In the genomic region with DNA sequence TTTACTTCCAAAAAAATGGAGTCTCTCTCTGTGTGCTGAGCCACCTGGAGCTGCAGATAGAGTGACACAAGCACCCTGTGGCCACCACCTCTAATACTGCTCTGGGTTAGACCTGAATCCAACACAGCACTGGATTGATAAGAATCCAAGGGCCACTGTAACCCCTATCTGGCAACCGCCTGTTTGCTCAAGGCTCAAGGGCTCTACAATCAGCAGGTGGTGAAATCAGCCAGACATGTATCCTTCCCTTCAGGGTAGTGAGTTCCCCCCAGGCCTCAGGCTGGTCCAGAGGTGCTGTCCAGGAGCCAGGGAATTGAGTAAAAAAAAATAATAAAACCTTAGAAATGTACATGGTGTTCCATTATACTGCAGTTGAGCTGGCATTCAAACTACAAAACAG, we compare ENCODE assay signal across 22 cellular contexts.
"Had no signal": no experiment of that assay in that cellular context is flagged by ENCODE, and none has a peak within 500 bp of the region (broad histone marks: within the 10 kb centered on the region; RNA-seq: fewer than 3 reads in every experiment).

No MANE protein-coding gene starts in this region.

- H3K4me1 ChIP-seq: esophagus squamous epithelium, gastroesophageal sphincter, left lung, pancreas, tibial artery, upper lobe of left lung, vagina had no signal

- H3K4me3 ChIP-seq: esophagus squamous epithelium, gastroesophageal sphincter, left lung, lung, pancreas, smooth muscle cell, tibial artery, upper lobe of left lung, vagina had no signal

- H3K36me3 ChIP-seq: esophagus squamous epithelium, gastroesophageal sphincter, left lung, pancreas, tibial artery, upper lobe of left lung, vagina had no signal

- FAIRE-seq: keratinocyte, pancreas had no signal

- H3K9me3 ChIP-seq: esophagus squamous epithelium, gastroesophageal sphincter, left lung, pancreas, tibial artery, upper lobe of left lung, vagina had no signal

- ATAC-seq: effector memory CD8-positive, alpha-beta T cell; gastroesophageal sphincter; left lung; natural killer cell treated with Interleukin-12 subunit alpha and Interleukin-12 subunit beta and Interleukin-15 and Interleukin-18, amount 100 ng/mL, for 72 hours; pancreas; right cardiac atrium; stimulated activated effector memory CD8-positive, alpha-beta T cell treated with anti-CD3 and anti-CD28 coated beads, Interleukin-12 subunit alpha, Interleukin-12 subunit beta, amount 100 ng/mL, for 72 hours had no signal

- DNase-seq: effector memory CD8-positive, alpha-beta T cell; esophagus squamous epithelium; foreskin fibroblast; glutamatergic neuron; immature natural killer cell; left lung; mesenchymal stem cell; midbrain; occipital lobe; pancreas; right cardiac atrium; stimulated activated CD4-positive, alpha-beta T cell treated with anti-CD3 and anti-CD28 coated beads, Interleukin-2, amount 100 ng/mL, for 48 hours; stimulated activated CD8-positive, alpha-beta memory T cell treated with anti-CD3 and anti-CD28 coated beads, Interleukin-4, amount 100 ng/mL, for 48 hours; tibial artery; upper lobe of left lung had no signal

- H3K4me2 ChIP-seq: smooth muscle cell had no signal

- H3K27me3 ChIP-seq: esophagus squamous epithelium, gastroesophageal sphincter, left lung, pancreas, tibial artery, upper lobe of left lung, vagina had no signal

- H3K27ac ChIP-seq: esophagus squamous epithelium, gastroesophageal sphincter, left lung, pancreas, tibial artery, upper lobe of left lung, vagina had no signal
